ENCODE assay signal across 15 cellular contexts in the genomic region with DNA sequence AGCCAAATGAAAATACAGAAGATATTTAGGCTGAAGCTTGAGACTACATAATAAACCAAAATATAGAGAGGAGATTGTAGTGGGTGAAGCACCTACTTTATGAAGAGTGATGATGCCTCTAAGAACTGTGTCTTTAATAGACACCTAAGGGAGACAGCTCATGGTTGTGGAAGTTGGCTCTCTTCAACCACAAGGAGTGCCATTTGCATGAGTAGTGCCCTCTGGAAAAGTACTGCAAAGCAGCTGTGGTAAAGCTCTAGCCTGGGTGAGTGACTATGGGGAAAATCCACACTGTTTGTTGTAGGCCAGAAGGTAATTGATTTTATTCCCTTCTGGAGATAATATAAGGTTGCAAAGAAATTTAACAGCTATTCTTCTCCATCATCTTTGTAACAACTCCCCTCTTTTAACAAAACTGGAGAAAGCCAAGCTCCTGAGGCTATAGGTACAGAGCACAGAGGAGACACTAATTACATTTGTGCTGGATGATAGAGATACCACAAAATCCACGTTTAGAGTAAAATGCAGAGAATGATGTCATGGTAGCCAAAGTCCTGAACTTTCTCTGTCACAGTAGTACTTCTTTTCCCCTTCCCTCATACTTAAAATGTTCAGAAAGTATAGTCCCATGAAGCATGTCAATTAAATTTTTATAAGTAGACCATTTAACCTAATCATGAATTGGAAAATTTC.
A peak's percentile ranks its signal among the peaks of the same experiment; 100 is the strongest.
DNase-seq lines count a peak whose midpoint lies in the region; ATAC-seq and TF ChIP-seq lines count a peak whose summit lies in the region.
"Had no signal": no experiment of that assay in that cellular context is flagged by ENCODE, and none has a peak within 500 bp of the region (broad histone marks: within the 10 kb centered on the region; RNA-seq: fewer than 3 reads in every experiment).

No MANE protein-coding gene starts in this region.

- no peaks in the 10 kb centered on the region for H3K27me3 Mint-ChIP-seq in activated CD4-positive, alpha-beta memory T cell treated with anti-CD3 and anti-CD28 coated beads for 36 hours
- no peaks in the 10 kb centered on the region for H3K27me3 Mint-ChIP-seq in activated CD4-positive, alpha-beta memory T cell treated with anti-CD3 and anti-CD28 coated beads, Interleukin-2, amount 10 ng/mL, durations not matched to agents 7 days and 5 days

- ATAC-seq in GM18873 (IDR thresholded peaks at IDR 0.05; ENCODE audit: low FRiP score, unreplicated experiment): no peak
- ATAC-seq: activated T-cell treated with anti-CD3 and anti-CD28 coated beads, Interleukin-2, amount 50 U/mL, for 4 hours; K562; left lung had no signal

- BruUV-seq in mammary epithelial cell (replicated peaks; lab: Mats Ljungman, UMichigan): TSS peak; percentile 45

- H3K27ac Mint-ChIP-seq in activated CD4-positive, alpha-beta memory T cell treated with anti-CD3 and anti-CD28 coated beads for 36 hours: no peak overlapping the region
- no peak overlapping the region for H3K27ac Mint-ChIP-seq in activated CD4-positive, alpha-beta memory T cell treated with anti-CD3 and anti-CD28 coated beads, Interleukin-2, amount 10 ng/mL, durations not matched to agents 7 days and 5 days

- dilution Hi-C loops in mammary epithelial cell (cut with HindIII; ENCODE audit: low sequenced_read_pairs): no loop called here

- H3K27ac ChIP-seq in mammary epithelial cell (ENCODE audit: insufficient read depth, low read depth, low read length) (peak overlapping the region; percentile 95), smooth muscle cell (ENCODE audit: low read depth) (peak overlapping the region; percentile 42)
- H3K27ac ChIP-seq: A549, left lung had no signal

- peak overlapping the region; percentile 73 for H2AFZ ChIP-seq in mammary epithelial cell (ENCODE audit: low read depth, low read length)
- no peak overlapping the region for H2AFZ ChIP-seq in smooth muscle cell (ENCODE audit: low read depth)

- no peak overlapping the region for H3K4me3 Mint-ChIP-seq in activated CD4-positive, alpha-beta memory T cell treated with anti-CD3 and anti-CD28 coated beads for 36 hours
- no peak overlapping the region for H3K4me3 Mint-ChIP-seq in activated CD4-positive, alpha-beta memory T cell treated with anti-CD3 and anti-CD28 coated beads, Interleukin-2, amount 10 ng/mL, durations not matched to agents 7 days and 5 days
- H3K4me3 Mint-ChIP-seq: activated T-cell treated with anti-CD3 and anti-CD28 coated beads, Interleukin-2, amount 50 U/mL, for 4 hours had no signal

- no peaks in the 10 kb centered on the region for H3K36me3 ChIP-seq in MG63
- no peaks in the 10 kb centered on the region for H3K36me3 ChIP-seq in mammary epithelial cell (ENCODE audit: insufficient read depth, low read length)
- H3K36me3 ChIP-seq in smooth muscle cell (ENCODE audit: low read depth): no peaks in the 10 kb centered on the region
- H3K36me3 ChIP-seq: left lung had no signal

- H3K4me1 ChIP-seq in mammary epithelial cell (ENCODE audit: insufficient read depth, low read length) (peaks cover 20% of the 10 kb centered on the region), smooth muscle cell (ENCODE audit: low read depth) (no peaks in the 10 kb centered on the region)
- H3K4me1 ChIP-seq: A549, left lung had no signal

- H3K4me2 ChIP-seq in mammary epithelial cell (ENCODE audit: insufficient read depth, low read depth, low read length) (peak overlapping the region; percentile 68), smooth muscle cell (no peak overlapping the region)
- H3K4me2 ChIP-seq: A549 had no signal

- H3K9ac ChIP-seq in mammary epithelial cell (ENCODE audit: insufficient read depth, low read length) (peak overlapping the region; percentile 55), smooth muscle cell (ENCODE audit: low read depth) (no peak overlapping the region)

- peak in 1 of 2 donors; percentile 26 for TF ChIP-seq CTCF in mammary epithelial cell (conservative IDR thresholded peaks at IDR 0.05 in 1 of 2, IDR thresholded peaks at IDR 0.05 in 1 of 2; ENCODE audit: extremely low read depth in 1 of 2, insufficient read depth in 1 of 2, low read depth in 1 of 2, low read length in 2 of 2)
- no peak for TF ChIP-seq CTCF in smooth muscle cell (IDR thresholded peaks at IDR 0.05; ENCODE audit: borderline replicate concordance, insufficient read depth, poor library complexity, severe bottlenecking)

- 0% methylated on average over 1 of the region's 1 CpG for WGBS in mammary epithelial cell (ENCODE audit: low coverage, missing lambda C conversion rate)
- WGBS in smooth muscle cell (ENCODE audit: low lambda C conversion rate): 0% methylated on average over 1 of the region's 1 CpG

- peaks cover 22% of the 10 kb centered on the region for H3K36me3 Mint-ChIP-seq in activated CD4-positive, alpha-beta memory T cell treated with anti-CD3 and anti-CD28 coated beads for 36 hours
- H3K36me3 Mint-ChIP-seq in activated CD4-positive, alpha-beta memory T cell treated with anti-CD3 and anti-CD28 coated beads, Interleukin-2, amount 10 ng/mL, durations not matched to agents 7 days and 5 days (ENCODE audit: low read depth): peaks cover 22% of the 10 kb centered on the region

- POLR2A ChIA-PET in activated CD4-positive, alpha-beta memory T cell treated with anti-CD3 and anti-CD28 coated beads for 36 hours (lab: Charles Lee): no interaction called here
- POLR2A ChIA-PET in activated CD4-positive, alpha-beta memory T cell treated with anti-CD3 and anti-CD28 coated beads, Interleukin-2, amount 10 ng/mL, durations not matched to agents 7 days and 5 days (lab: Charles Lee): no interaction called here

- peak; percentile 15 for DNase-seq in activated CD4-positive, alpha-beta memory T cell treated with anti-CD3 and anti-CD28 coated beads for 36 hours
- no peak for DNase-seq in activated CD4-positive, alpha-beta memory T cell treated with anti-CD3 and anti-CD28 coated beads, Interleukin-2, amount 10 ng/mL, durations not matched to agents 7 days and 5 days
- DNase-seq in MG63: peak; percentile 58
- peak; percentile 94 for DNase-seq in mammary epithelial cell
- no peak for DNase-seq in smooth muscle cell (lab: John Stamatoyannopoulos, UW; ENCODE audit: unreplicated experiment)
- DNase-seq in NCI-H2107 treated with DMSO at 0.1 percent for 48 hours (lab: John Stamatoyannopoulos, UW; ENCODE audit: unreplicated experiment): no peak
- DNase-seq in G401 (ENCODE audit: low spot score): no peak
- DNase-seq: activated T-cell treated with anti-CD3 and anti-CD28 coated beads, Interleukin-2, amount 50 U/mL, for 4 hours; GF-D8; left lung; NCI-H2227 treated with DMSO at 0.1 percent for 48 hours; nucleus accumbens had no signal

- intact Hi-C loops in activated CD4-positive, alpha-beta memory T cell treated with anti-CD3 and anti-CD28 coated beads for 36 hours (cut with micrococcal nuclease): no loop called here
- intact Hi-C loops in mammary epithelial cell (cut with micrococcal nuclease): no loop called here

- H4K20me1 ChIP-seq in mammary epithelial cell (ENCODE audit: insufficient read depth, low read length): no peaks in the 10 kb centered on the region
- H4K20me1 ChIP-seq in smooth muscle cell (ENCODE audit: low read depth): no peaks in the 10 kb centered on the region

- CTCF ChIA-PET in activated CD4-positive, alpha-beta memory T cell treated with anti-CD3 and anti-CD28 coated beads for 36 hours (lab: Charles Lee): interaction anchor here (0.7 to 1.1 kb wide), 2 partner anchors 10 to 72 kb away, joined by 3 read pairs; no protein-coding TSS in a partner anchor
- CTCF ChIA-PET in activated CD4-positive, alpha-beta memory T cell treated with anti-CD3 and anti-CD28 coated beads, Interleukin-2, amount 10 ng/mL, durations not matched to agents 7 days and 5 days (lab: Charles Lee): interaction anchor here (1.1 kb wide), 1 partner anchor 11 kb away, joined by 4 read pairs; no protein-coding TSS in a partner anchor
- CTCF ChIA-PET in mammary epithelial cell (lab: Charles Lee; ENCODE audit: low non-redundant PET): no interaction called here

- H3K27me3 ChIP-seq in MG63 (no peaks in the 10 kb centered on the region), mammary epithelial cell (ENCODE audit: insufficient read depth, low read length) (no peaks in the 10 kb centered on the region), smooth muscle cell (ENCODE audit: low read depth) (no peaks in the 10 kb centered on the region)
- H3K27me3 ChIP-seq: left lung had no signal

- H3K4me3 ChIP-seq in MG63: no peak overlapping the region
- no peak overlapping the region for H3K4me3 ChIP-seq in mammary epithelial cell (replicated peaks in 1 of 3; ENCODE audit: insufficient read depth in 1 of 3, low read depth in 2 of 3, low read length in 3 of 3)
- no peak overlapping the region for H3K4me3 ChIP-seq in smooth muscle cell
- H3K4me3 ChIP-seq: A549, K562, left lung had no signal

- H3F3A ChIP-seq in smooth muscle cell (ENCODE audit: low read depth): no peaks in the 10 kb centered on the region

- H3K9me3 ChIP-seq in MG63 (no peaks in the 10 kb centered on the region), mammary epithelial cell (replicated peaks; ENCODE audit: insufficient read depth, low read length) (no peaks in the 10 kb centered on the region), smooth muscle cell (replicated peaks; ENCODE audit: low read depth) (no peaks in the 10 kb centered on the region)
- H3K9me3 ChIP-seq: A549, left lung had no signal

- H3K9me3 Mint-ChIP-seq in activated CD4-positive, alpha-beta memory T cell treated with anti-CD3 and anti-CD28 coated beads for 36 hours: no peaks in the 10 kb centered on the region
- no peaks in the 10 kb centered on the region for H3K9me3 Mint-ChIP-seq in activated CD4-positive, alpha-beta memory T cell treated with anti-CD3 and anti-CD28 coated beads, Interleukin-2, amount 10 ng/mL, durations not matched to agents 7 days and 5 days
- H3K9me3 Mint-ChIP-seq: activated T-cell treated with anti-CD3 and anti-CD28 coated beads, Interleukin-2, amount 50 U/mL, for 4 hours had no signal

- H3K79me2 ChIP-seq in mammary epithelial cell (ENCODE audit: insufficient read depth, low read length) (no peaks in the 10 kb centered on the region), smooth muscle cell (ENCODE audit: low read depth) (no peaks in the 10 kb centered on the region)

- in situ Hi-C loops in mammary epithelial cell (cut with MboI; ENCODE audit: low sequenced_read_pairs in 2 of 2) (no loop called here), G401 (cut with HindIII; ENCODE audit: low sequenced_read_pairs) (no loop called here)

- H3K4me1 Mint-ChIP-seq in activated CD4-positive, alpha-beta memory T cell treated with anti-CD3 and anti-CD28 coated beads for 36 hours (ENCODE audit: low read depth): peaks cover 5% of the 10 kb centered on the region
- no peaks in the 10 kb centered on the region for H3K4me1 Mint-ChIP-seq in activated CD4-positive, alpha-beta memory T cell treated with anti-CD3 and anti-CD28 coated beads, Interleukin-2, amount 10 ng/mL, durations not matched to agents 7 days and 5 days

Comparison
In these comparisons a context has a peak if more than half of its experiments do, and no peak if none do; other contexts are left out.
1. DNase-seq: peak in activated CD4-positive, alpha-beta memory T cell treated with anti-CD3 and anti-CD28 coated beads for 36 hours (single experiment), MG63 (single experiment) and mammary epithelial cell (single experiment); none in activated CD4-positive, alpha-beta memory T cell treated with anti-CD3 and anti-CD28 coated beads, Interleukin-2, amount 10 ng/mL, durations not matched to agents 7 days and 5 days (single experiment), smooth muscle cell (single experiment), NCI-H2107 treated with DMSO at 0.1 percent for 48 hours (single experiment) and G401 (single experiment).